In the genomic region with DNA sequence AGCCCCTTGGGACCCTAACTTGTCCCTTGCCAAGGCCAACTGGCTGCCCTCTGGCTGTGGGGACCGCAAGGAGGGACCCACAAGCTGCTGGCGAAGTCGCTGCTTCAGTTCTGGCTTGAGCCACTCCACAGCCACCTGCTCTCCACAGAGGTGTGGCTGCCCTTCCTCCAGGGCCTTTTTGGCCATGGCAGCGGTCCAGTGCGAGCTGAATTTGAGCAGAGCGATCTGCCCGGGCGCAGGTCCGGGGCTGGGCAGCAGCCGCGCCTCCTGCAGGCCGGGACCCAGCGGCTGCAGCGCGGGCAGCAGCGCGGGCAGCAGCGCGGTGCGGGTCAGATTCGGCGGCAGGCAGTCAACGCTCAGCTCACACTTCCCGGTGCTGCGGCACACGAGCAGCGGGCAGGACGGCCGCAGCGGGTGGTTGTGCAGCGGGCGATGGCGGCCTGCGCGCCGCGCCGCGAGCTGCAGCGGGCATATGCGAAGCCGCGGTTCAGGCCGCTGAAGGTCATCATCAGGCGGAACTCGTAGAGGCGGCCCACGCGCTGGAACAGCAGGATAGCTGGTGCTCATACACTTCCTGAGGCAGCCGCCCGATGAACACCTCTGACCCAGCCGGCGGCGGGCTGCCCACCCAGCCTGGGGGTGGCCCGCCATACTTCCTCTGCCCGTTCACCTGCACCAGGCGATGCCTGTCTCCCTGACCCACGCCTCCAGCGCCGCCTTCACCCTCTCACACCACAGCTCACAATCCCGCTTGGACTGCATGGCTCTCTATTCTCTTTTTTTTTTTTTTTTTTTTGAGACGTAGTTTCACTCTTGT, we compare ENCODE assay signal across 8 cellular contexts. TPM values are rescaled to one million over a fixed set of nuclear protein-coding genes. Genes with fewer than 3 reads are reported as not detected.
DNase-seq lines count a peak whose midpoint lies in the region; ATAC-seq and TF ChIP-seq lines count a peak whose summit lies in the region.
"Not testable (repeated sequence)": the region's sequence is repeated elsewhere in the genome, so short reads cannot be mapped to it uniquely, and the experiment has no call there.

No MANE protein-coding gene starts in this region.

- CTCF ChIA-PET in activated B cell treated with CpG ODN at 0.5 μM for 24 hours (lab: Charles Lee), result not testable (repeated sequence)

- WGBS in gastroesophageal sphincter (ENCODE audit: low coverage in 1 of 2), 2 donors, result 4 to 14% methylated on average over 1 to 7 of the region's 62 CpGs

- not testable (repeated sequence) for H3K9me3 ChIP-seq in gastroesophageal sphincter

- not testable (repeated sequence) for H3K4me1 ChIP-seq in gastroesophageal sphincter

- H3K4me1 Mint-ChIP-seq in activated B cell treated with CpG ODN at 0.5 μM for 24 hours, memory B cell: not testable (repeated sequence)

- H3K4me3 ChIP-seq in AG09309 (ENCODE audit: control insufficient read depth, low read depth, low read length), result peak overlapping the region; percentile 39
- peak overlapping the region; percentile 33 for H3K4me3 ChIP-seq in brain microvascular endothelial cell (ENCODE audit: low read depth, low read length)
- peak overlapping the region; percentile 28 to 44 for H3K4me3 ChIP-seq in gastroesophageal sphincter
- peak overlapping the region; percentile 20 for H3K4me3 ChIP-seq in skeletal muscle cell (ENCODE audit: low read depth, low read length)

- in situ Hi-C loops in GM13976 (cut with MboI; ENCODE audit: low sequenced_read_pairs, unreplicated experiment), result loop anchor here (25.0 kb wide), 1 partner anchor 673 kb away; no protein-coding TSS in a partner anchor
- in situ Hi-C loops in brain microvascular endothelial cell (cut with HindIII; ENCODE audit: low pct_ligation_motif_present, low sequenced_read_pairs), result not testable (repeated sequence)

- H3K27ac Mint-ChIP-seq in activated B cell treated with CpG ODN at 0.5 μM for 24 hours, memory B cell: not testable (repeated sequence)

- intact Hi-C loops in activated B cell treated with CpG ODN at 0.5 μM for 24 hours (cut with micrococcal nuclease), result loop anchor here (10.0 kb wide), 2 partner anchors 475 to 735 kb away; a partner anchor contains a TSS

- DNase-seq in AG09309 (ENCODE audit: low read depth); GM13976 (ENCODE audit: low spot score); brain microvascular endothelial cell; memory B cell (ENCODE audit: low spot score in 2 of 2); skeletal muscle cell (ENCODE audit: low read depth): not testable (repeated sequence)
- peak; percentile 28 for DNase-seq in NCI-H2171 treated with DMSO at 0.1 percent for 48 hours (lab: John Stamatoyannopoulos, UW)
- DNase-seq in activated B cell treated with CpG ODN at 0.5 μM for 24 hours, result peak; percentile 51

- TF ChIP-seq POLR2A in gastroesophageal sphincter (IDR thresholded peaks at IDR 0.05), result not testable (repeated sequence)

- not testable (repeated sequence) for TF ChIP-seq CTCF in AG09309 (IDR thresholded peaks at IDR 0.05; ENCODE audit: control insufficient read depth, insufficient read depth, low read depth, low read length, missing control alignments); activated B cell treated with CpG ODN at 0.5 μM for 24 hours (IDR thresholded peaks at IDR 0.05); brain microvascular endothelial cell (IDR thresholded peaks at IDR 0.05; ENCODE audit: low read depth, low read length, missing control alignments)
- TF ChIP-seq CTCF in GM13976 (IDR thresholded peaks at IDR 0.05; ENCODE audit: borderline replicate concordance, control extremely low read depth, extremely low read depth, insufficient read depth, missing control alignments) (peak; percentile 34), gastroesophageal sphincter (IDR thresholded peaks at IDR 0.05) (peak in 1 of 4 experiments; percentile 41)

- POLR2A ChIA-PET in activated B cell treated with CpG ODN at 0.5 μM for 24 hours (lab: Charles Lee), result interaction anchor here (1.7 kb wide), 1 partner anchor 674 kb away, joined by 4 read pairs; no protein-coding TSS in a partner anchor

- not testable (repeated sequence) for H3K27me3 ChIP-seq in brain microvascular endothelial cell (replicated peaks); gastroesophageal sphincter

- H3K9me3 Mint-ChIP-seq in activated B cell treated with CpG ODN at 0.5 μM for 24 hours, memory B cell: not testable (repeated sequence)

- peak overlapping the region; percentile 84 for H3K4me3 Mint-ChIP-seq in activated B cell treated with CpG ODN at 0.5 μM for 24 hours
- H3K4me3 Mint-ChIP-seq in memory B cell, result peak overlapping the region; percentile 82

- not testable (repeated sequence) for H3K27me3 Mint-ChIP-seq in activated B cell treated with CpG ODN at 0.5 μM for 24 hours, memory B cell

- not testable (repeated sequence) for H3K36me3 Mint-ChIP-seq in activated B cell treated with CpG ODN at 0.5 μM for 24 hours (ENCODE audit: low read depth); memory B cell

- ATAC-seq in activated B cell treated with CpG ODN at 0.5 μM for 24 hours (ENCODE audit: low read depth) (peak; percentile 76), gastroesophageal sphincter (peak; percentile 69), memory B cell (ENCODE audit: low read depth) (peak; percentile 76)

- TF ChIP-seq EP300 in gastroesophageal sphincter (IDR thresholded peaks at IDR 0.05), result not testable (repeated sequence)

- H3K27ac ChIP-seq in brain microvascular endothelial cell, result not testable (repeated sequence)
- peak overlapping the region in 2 of 4 donors; percentile 14 to 49 for H3K27ac ChIP-seq in gastroesophageal sphincter

- H3K36me3 ChIP-seq in brain microvascular endothelial cell (replicated peaks); gastroesophageal sphincter: not testable (repeated sequence)

RNA-seq across cellular contexts. Expression of a gene that starts 34.9 kb away (rescaled TPM):
- total RNA-seq in activated B cell treated with CpG ODN at 0.5 μM for 24 hours (10.0 and 12.3 TPM in 2 replicates), gastroesophageal sphincter (1 to 10 TPM; 1.1 to 5.1 (median 2.1) TPM)
